ENCODE assay signal across 4 cellular contexts in the genomic region with DNA sequence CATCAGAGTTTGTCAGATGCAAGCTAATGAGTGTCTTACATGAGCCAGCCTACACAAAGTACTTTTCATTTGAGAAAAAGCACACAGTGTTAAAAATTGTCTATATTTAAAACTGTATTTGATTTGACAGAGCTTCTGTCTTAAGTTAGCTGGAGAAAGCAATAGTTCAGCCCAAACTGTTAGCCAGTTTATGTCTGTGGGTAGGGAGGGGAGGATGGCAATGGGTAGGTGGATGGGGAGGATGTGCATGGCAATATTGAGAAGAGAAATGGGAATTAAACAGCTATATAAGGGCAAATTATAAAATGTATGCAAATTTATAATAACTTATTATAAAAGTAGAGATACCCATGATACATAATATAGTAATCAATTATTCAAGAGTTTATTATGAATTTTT. TPM values are rescaled to one million over a fixed set of nuclear protein-coding genes. Genes with fewer than 3 reads are reported as not detected.
"Had no signal": no experiment of that assay in that cellular context is flagged by ENCODE, and none has a peak within 500 bp of the region (broad histone marks: within the 10 kb centered on the region; RNA-seq: fewer than 3 reads in every experiment).

No MANE protein-coding gene starts in this region.

- DNase-seq: GDM1, GF-D8 had no signal

RNA-seq across cellular contexts. Expression of gene CDH9, which starts 31.3 kb away (rescaled TPM):
- total RNA-seq: G401, GM12878 had no signal
